ENCODE assay signal across 11 cellular contexts in the genomic region with DNA sequence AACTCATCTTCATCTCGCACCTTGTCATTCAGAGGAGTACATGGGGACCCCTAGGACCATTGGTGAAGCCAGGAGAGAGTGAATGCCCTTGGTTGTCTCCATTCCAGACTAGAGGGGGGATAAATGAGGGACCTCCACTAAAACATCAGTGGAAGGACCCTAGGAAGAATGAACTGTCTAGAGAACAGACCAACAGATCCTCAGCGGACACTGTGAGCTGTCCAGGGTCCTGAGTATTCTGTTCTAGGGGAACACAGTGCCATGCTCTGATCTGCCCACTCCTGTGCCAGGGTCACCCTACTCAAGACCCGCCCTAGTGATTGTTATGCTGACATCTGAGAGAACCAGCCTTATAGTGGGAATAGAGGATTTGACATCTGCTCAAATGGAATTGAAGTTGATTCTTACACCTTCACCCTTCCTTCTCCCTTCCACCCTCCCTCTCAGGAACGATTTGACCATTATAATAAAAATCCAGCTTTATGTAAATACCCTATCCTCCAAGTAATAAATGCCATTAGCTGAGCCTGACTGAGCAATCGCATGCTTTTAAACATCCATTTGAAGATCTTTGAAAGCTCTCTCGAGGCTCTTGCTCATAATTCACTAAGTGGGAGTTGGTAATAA. TPM values are rescaled to one million over a fixed set of nuclear protein-coding genes. Genes with fewer than 3 reads are reported as not detected.
A peak's percentile ranks its signal among the peaks of the same experiment; 100 is the strongest.
DNase-seq lines count a peak whose midpoint lies in the region; ATAC-seq and TF ChIP-seq lines count a peak whose summit lies in the region.
"Had no signal": no experiment of that assay in that cellular context is flagged by ENCODE, and none has a peak within 500 bp of the region (broad histone marks: within the 10 kb centered on the region; RNA-seq: fewer than 3 reads in every experiment).

No MANE protein-coding gene starts in this region.

- H3K4me1 ChIP-seq in left ventricle myocardium inferior (no peaks in the 10 kb centered on the region), SJCRH30 (no peaks in the 10 kb centered on the region), thyroid gland (no peaks in the 10 kb centered on the region)

- intact Hi-C loops in left cardiac atrium (cut with DNase I): no loop called here
- intact Hi-C loops in left ventricle myocardium inferior (cut with micrococcal nuclease): no loop called here
- intact Hi-C loops in thyroid gland (cut with DNase I): no loop called here

- no peak for TF ChIP-seq POLR2A in thyroid gland (IDR thresholded peaks at IDR 0.05)

- 41 to 43% methylated on average over 6 of the region's 6 CpGs for WGBS in thyroid gland, 2 donors

- peak; percentile 49 to 70 for ATAC-seq in left cardiac atrium
- ATAC-seq in activated T-cell treated with anti-CD3 and anti-CD28 coated beads, Interleukin-2, amount 50 U/mL, for 4 hours: no peak

- H3K4me3 ChIP-seq in left ventricle myocardium inferior (no peak overlapping the region), SJCRH30 (no peak overlapping the region), fibroblast of pulmonary artery (replicated peaks; ENCODE audit: low read depth, low read length) (no peak overlapping the region), thyroid gland (replicated peaks in 1 of 3) (no peak overlapping the region)

- H3K27me3 Mint-ChIP-seq in activated T-cell treated with anti-CD3 and anti-CD28 coated beads, Interleukin-2, amount 50 U/mL, for 4 hours (ENCODE audit: low read depth): peaks cover 42% of the 10 kb centered on the region

- no peaks in the 10 kb centered on the region for H3K36me3 Mint-ChIP-seq in activated T-cell treated with anti-CD3 and anti-CD28 coated beads, Interleukin-2, amount 50 U/mL, for 4 hours (ENCODE audit: insufficient read depth)
- H3K36me3 Mint-ChIP-seq: CD4-positive, alpha-beta memory T cell had no signal

- no peak overlapping the region for H3K4me3 Mint-ChIP-seq in activated T-cell treated with anti-CD3 and anti-CD28 coated beads, Interleukin-2, amount 50 U/mL, for 4 hours
- H3K4me3 Mint-ChIP-seq: CD4-positive, alpha-beta memory T cell had no signal

- in situ Hi-C loops in GM13977 (cut with MboI; ENCODE audit: low pct_unique_long_range_greater_than_20kb, low sequenced_read_pairs, unreplicated experiment): no loop called here

- H3K27ac ChIP-seq in left ventricle myocardium inferior (replicated peaks) (no peak overlapping the region), SJCRH30 (no peak overlapping the region), thyroid gland (no peak overlapping the region)
- H3K27ac ChIP-seq: VCaP had no signal

- TF ChIP-seq CTCF in left ventricle myocardium inferior (IDR thresholded peaks at IDR 0.05; ENCODE audit: borderline replicate concordance) (no peak), fibroblast of pulmonary artery (IDR thresholded peaks at IDR 0.05; ENCODE audit: low read length, missing control alignments) (no peak), thyroid gland (IDR thresholded peaks at IDR 0.05) (no peak), GM13977 (IDR thresholded peaks at IDR 0.05; ENCODE audit: extremely low read depth, insufficient read depth, missing control alignments) (no peak)

- no peaks in the 10 kb centered on the region for H3K9me3 Mint-ChIP-seq in activated T-cell treated with anti-CD3 and anti-CD28 coated beads, Interleukin-2, amount 50 U/mL, for 4 hours

- H3K36me3 ChIP-seq in left ventricle myocardium inferior: no peaks in the 10 kb centered on the region
- H3K36me3 ChIP-seq in SJCRH30: no peaks in the 10 kb centered on the region
- no peaks in the 10 kb centered on the region for H3K36me3 ChIP-seq in thyroid gland

- no peaks in the 10 kb centered on the region for H3K9me3 ChIP-seq in left ventricle myocardium inferior (replicated peaks)
- no peaks in the 10 kb centered on the region for H3K9me3 ChIP-seq in SJCRH30 (replicated peaks)
- H3K9me3 ChIP-seq in thyroid gland: no peaks in the 10 kb centered on the region

- DNase-seq in left cardiac atrium (peak; percentile 26), left ventricle myocardium inferior (no peak), SJCRH30 (peak; percentile 71 to 86), fibroblast of pulmonary artery (ENCODE audit: low read depth) (peak; percentile 59), thyroid gland (peak; percentile 6 to 34), SHP77 treated with DMSO at 0.1 percent for 48 hours (lab: John Stamatoyannopoulos, UW) (no peak), GM13977 (ENCODE audit: low spot score) (no peak)
- no peak for DNase-seq in activated T-cell treated with anti-CD3 and anti-CD28 coated beads, Interleukin-2, amount 50 U/mL, for 4 hours
- DNase-seq: glutamatergic neuron had no signal

- no peaks in the 10 kb centered on the region for H3K4me1 Mint-ChIP-seq in activated T-cell treated with anti-CD3 and anti-CD28 coated beads, Interleukin-2, amount 50 U/mL, for 4 hours (ENCODE audit: low read depth)

- H3K27me3 ChIP-seq in left ventricle myocardium inferior (ENCODE audit: low read depth) (peaks cover 75% of the 10 kb centered on the region), SJCRH30 (no peaks in the 10 kb centered on the region), thyroid gland (no peaks in the 10 kb centered on the region)

RNA-seq across cellular contexts. Expression of a gene that starts 43.7 kb away (rescaled TPM):
- total RNA-seq in left cardiac atrium (not detected), left ventricle myocardium inferior (not detected), thyroid gland (not detected)
- total RNA-seq in SJCRH30 (2014; rRNA removed; shearing (Covaris generic)): not detected in 2 replicates
- total RNA-seq in activated T-cell treated with anti-CD3 and anti-CD28 coated beads, Interleukin-2, amount 50 U/mL, for 4 hours: not detected
- total RNA-seq: CD4-positive, alpha-beta memory T cell had no signal

Comparison
In these comparisons a context has a peak if more than half of its experiments do, and no peak if none do; other contexts are left out.
1. DNase-seq: peak in left cardiac atrium (single experiment), SJCRH30 (2 of 2), fibroblast of pulmonary artery (single experiment) and thyroid gland (2 of 2); none in left ventricle myocardium inferior (single experiment), SHP77 treated with DMSO at 0.1 percent for 48 hours (single experiment), activated T-cell treated with anti-CD3 and anti-CD28 coated beads, Interleukin-2, amount 50 U/mL, for 4 hours (single experiment) and GM13977 (single experiment).
2. ATAC-seq: peak in left cardiac atrium (2 of 2); none in activated T-cell treated with anti-CD3 and anti-CD28 coated beads, Interleukin-2, amount 50 U/mL, for 4 hours (0 of 2).